ENCODE assay signal across 15 cellular contexts in genomic region chr15:74417230-74417629, GRCh38. TPM values are rescaled to one million over a fixed set of nuclear protein-coding genes. Genes with fewer than 3 reads are reported as not detected.
DNase-seq lines count a peak whose midpoint lies in the region; ATAC-seq, FAIRE-seq and TF ChIP-seq lines count a peak whose summit lies in the region.
"Had no signal": no experiment of that assay in that cellular context is flagged by ENCODE, and none has a peak within 500 bp of the region (broad histone marks: within the 10 kb centered on the region; RNA-seq: fewer than 3 reads in every experiment).

No MANE protein-coding gene starts in this region.

- H3K27me3 ChIP-seq in HepG2 (ENCODE audit: control insufficient read depth in 1 of 2, insufficient read depth in 2 of 2, low read length in 2 of 2) = no peaks in the 10 kb centered on the region
- H3K27me3 ChIP-seq: esophagus muscularis mucosa had no signal

- DNase-seq in RKO (ENCODE audit: low spot score) = peak; percentile 93
- DNase-seq in fibroblast of the conjunctiva (ENCODE audit: low read depth) = peak; percentile 27
- DNase-seq in stimulated activated naive B cell treated with anti-CD40 and anti-IgM and Interleukin-4, amounts not matched to agents 10 μg/mL and 1 μg/mL and 100 μg/mL, for 72 hours = no peak
- no peak for DNase-seq in HepG2 (ENCODE audit: low spot score)
- DNase-seq in natural killer cell = no peak
- DNase-seq: DND-41; NCI-H1105; NCI-H526 treated with DMSO at 0.1 percent for 48 hours; SHP77 treated with DMSO at 0.1 percent for 48 hours; stimulated activated naive CD4-positive, alpha-beta T cell treated with Interleukin-2 at 50 U/mL for 16 hours had no signal

- CTCF ChIA-PET in HepG2 (lab: Yijun Ruan, JAX; ENCODE audit: low intra/inter-chr PET ratio, low total read pairs) = no interaction called here

- no peak overlapping the region for H3K9ac ChIP-seq in HepG2 (ENCODE audit: insufficient read depth, low read depth, low read length)

- TF ChIP-seq CTCF in HepG2 (CRISPR knock-in tag; IDR thresholded peaks at IDR 0.05) (no peak), natural killer cell (IDR thresholded peaks at IDR 0.05) (no peak)

- H3K27ac Mint-ChIP-seq in stimulated activated naive B cell treated with anti-CD40 and anti-IgM and Interleukin-4, amounts not matched to agents 10 μg/mL and 1 μg/mL and 100 μg/mL, for 72 hours = peak overlapping the region; percentile 87
- H3K27ac Mint-ChIP-seq in natural killer cell = no peak overlapping the region
- H3K27ac Mint-ChIP-seq: WTC11 had no signal

- peaks cover 26 to 58% of the 10 kb centered on the region in 2 experiments for H3K36me3 ChIP-seq in HepG2 (replicated peaks in 1 of 2; ENCODE audit: control insufficient read depth in 1 of 2, insufficient read depth in 2 of 2, low read length in 2 of 2)

- POLR2A ChIA-PET in HepG2 (lab: Yijun Ruan, JAX) = no interaction called here

- H3K79me2 ChIP-seq in HepG2 (ENCODE audit: insufficient read depth, low read length) = peaks cover 34% of the 10 kb centered on the region

- H3K36me3 Mint-ChIP-seq in stimulated activated naive B cell treated with anti-CD40 and anti-IgM and Interleukin-4, amounts not matched to agents 10 μg/mL and 1 μg/mL and 100 μg/mL, for 72 hours = peaks cover 92 to 94% of the 10 kb centered on the region in 2 donors
- H3K36me3 Mint-ChIP-seq in natural killer cell = no peaks in the 10 kb centered on the region

- peaks cover 42% of the 10 kb centered on the region for H3K4me1 ChIP-seq in HepG2 (ENCODE audit: insufficient read depth, low read length)

- peak; percentile 6 for TF ChIP-seq POLR2A in GM19193 (IDR thresholded peaks at IDR 0.05; ENCODE audit: extremely low read depth, insufficient read depth, insufficient read length)
- no peak for TF ChIP-seq POLR2A in HepG2 (IDR thresholded peaks at IDR 0.05; ENCODE audit: insufficient read depth in 1 of 2, low read depth in 2 of 2, low read length in 2 of 2)

- no peak overlapping the region for H2AFZ ChIP-seq in HepG2 (ENCODE audit: low read length)

- no peaks in the 10 kb centered on the region for H3K9me3 Mint-ChIP-seq in stimulated activated naive B cell treated with anti-CD40 and anti-IgM and Interleukin-4, amounts not matched to agents 10 μg/mL and 1 μg/mL and 100 μg/mL, for 72 hours
- H3K9me3 Mint-ChIP-seq in natural killer cell = no peaks in the 10 kb centered on the region
- H3K9me3 Mint-ChIP-seq: WTC11 had no signal

- TF ChIP-seq EP300 in HepG2 (IDR thresholded peaks at IDR 0.05; ENCODE audit: low read depth in 2 of 2, low read length in 2 of 2) (no peak), HepG2 (CRISPR knock-in tag; IDR thresholded peaks at IDR 0.05; ENCODE audit: borderline replicate concordance) (no peak)

- H4K20me1 ChIP-seq in HepG2 (ENCODE audit: insufficient read depth, low read length) = no peaks in the 10 kb centered on the region

- no peak overlapping the region for H3K27ac ChIP-seq in HepG2 (ENCODE audit: extremely low read length, insufficient read depth, low read length)
- H3K27ac ChIP-seq: esophagus muscularis mucosa had no signal

- no TSS peak for BruUV-seq in HepG2 (replicated peaks; lab: Mats Ljungman, UMichigan)

- ATAC-seq in stimulated activated naive B cell treated with anti-CD40 and anti-IgM and Interleukin-4, amounts not matched to agents 10 μg/mL and 1 μg/mL and 100 μg/mL, for 72 hours (replicated peaks) = no peak
- no peak for ATAC-seq in HepG2
- ATAC-seq in HG02763 (IDR thresholded peaks at IDR 0.05; ENCODE audit: unreplicated experiment) = no peak
- no peak for ATAC-seq in natural killer cell
- ATAC-seq: WTC11 had no signal

- H3K4me2 ChIP-seq in HepG2 (ENCODE audit: low read depth, low read length) = no peak overlapping the region

- no peaks in the 10 kb centered on the region for H3K27me3 Mint-ChIP-seq in stimulated activated naive B cell treated with anti-CD40 and anti-IgM and Interleukin-4, amounts not matched to agents 10 μg/mL and 1 μg/mL and 100 μg/mL, for 72 hours
- H3K27me3 Mint-ChIP-seq in natural killer cell (ENCODE audit: low read depth in 2 of 2) = no peaks in the 10 kb centered on the region

- in situ Hi-C loops in HepG2 (cut with HindIII; ENCODE audit: extremely low pct_ligation_motif_present, low pct_unique_long_range_greater_than_20kb) = no loop called here

- peak overlapping the region; percentile 36 to 56 for H3K4me3 Mint-ChIP-seq in stimulated activated naive B cell treated with anti-CD40 and anti-IgM and Interleukin-4, amounts not matched to agents 10 μg/mL and 1 μg/mL and 100 μg/mL, for 72 hours
- no peak overlapping the region for H3K4me3 Mint-ChIP-seq in natural killer cell
- H3K4me3 Mint-ChIP-seq: WTC11 had no signal

- peaks cover 82 to 100% of the 10 kb centered on the region in 2 donors for H3K4me1 Mint-ChIP-seq in stimulated activated naive B cell treated with anti-CD40 and anti-IgM and Interleukin-4, amounts not matched to agents 10 μg/mL and 1 μg/mL and 100 μg/mL, for 72 hours
- H3K4me1 Mint-ChIP-seq in natural killer cell = peaks cover 14 to 36% of the 10 kb centered on the region in 2 donors

- no peak for FAIRE-seq in HepG2 (lab: Jason Lieb, UNC)

- intact Hi-C loops in HepG2 (cut with micrococcal nuclease; ENCODE audit: unreplicated experiment) = no loop called here
- intact Hi-C loops in natural killer cell (cut with micrococcal nuclease) = no loop called here

- no peak for TF ChIP-seq RAD21 in HepG2 (CRISPR knock-in tag; IDR thresholded peaks at IDR 0.05)

- no peaks in the 10 kb centered on the region for H3K9me3 ChIP-seq in HepG2 (ENCODE audit: low read length)
- H3K9me3 ChIP-seq: esophagus muscularis mucosa had no signal

- 88% methylated on average over 8 of the region's 13 CpGs for WGBS in HepG2 (ENCODE audit: low lambda C conversion rate)

- H3K4me3 ChIP-seq in HepG2 (replicated peaks in 1 of 3; ENCODE audit: insufficient read depth in 1 of 3, low read depth in 2 of 3, low read length in 3 of 3) = no peak overlapping the region
- H3K4me3 ChIP-seq: esophagus muscularis mucosa had no signal

RNA-seq across cellular contexts. Expression of gene SEMA7A, which starts 16.5 kb away (rescaled TPM):
- total RNA-seq in HepG2 (2016; rRNA removed; fragmentation: Illumina TruSeq; extraction: Trizol) = 7.1 and 15.8 TPM in 2 replicates
- 6.7 and 6.9 TPM in 2 replicates for total RNA-seq in HepG2 (2016; cell fraction: cytosol; rRNA removed; fragmentation: Illumina TruSeq; extraction: Trizol; ENCODE audit: low read depth)
- 5.8 and 16.8 TPM in 2 replicates for total RNA-seq in HepG2 (2016; cell fraction: insoluble cytoplasmic fraction; rRNA removed; fragmentation: Illumina TruSeq; extraction: Trizol)
- 6.1 and 7.5 TPM in 2 replicates for total RNA-seq in HepG2 (2016; cell fraction: membrane; rRNA removed; fragmentation: Illumina TruSeq; extraction: Trizol)
- 18.1 and 21.2 TPM in 2 replicates for total RNA-seq in HepG2 (2016; cell fraction: nucleus; rRNA removed; fragmentation: Illumina TruSeq; extraction: Trizol)
- 9.0 and 11.3 TPM in 2 replicates for polyA plus RNA-seq in HepG2 (2011; rRNA removed)
- polyA plus RNA-seq in HepG2 (2011; cell fraction: cytosol; rRNA removed) = 9.5 and 11.5 TPM in 2 replicates
- 27.8 and 40.2 TPM in 2 replicates for polyA plus RNA-seq in HepG2 (2011; cell fraction: nucleus; rRNA removed)
- 6.1 and 9.1 TPM in 2 replicates for polyA plus RNA-seq in HepG2 (2012)
- polyA plus RNA-seq in HepG2 (2016; cell fraction: cytosol; fragmentation: Illumina TruSeq; extraction: Trizol; ENCODE audit: low read depth) = 0.77 and 0.90 TPM in 2 replicates
- 3.7 and 5.2 TPM in 2 replicates for polyA plus RNA-seq in HepG2 (2016; cell fraction: insoluble cytoplasmic fraction; fragmentation: Illumina TruSeq; extraction: Trizol; ENCODE audit: low read depth)
- 2.0 and 2.2 TPM in 2 replicates for polyA plus RNA-seq in HepG2 (2016; cell fraction: membrane; fragmentation: Illumina TruSeq; extraction: Trizol; ENCODE audit: low read depth)
- 40.2 and 42.1 TPM in 2 replicates for polyA plus RNA-seq in HepG2 (2016; cell fraction: nucleus; fragmentation: Illumina TruSeq; extraction: Trizol; ENCODE audit: insufficient read depth, low read depth)
- polyA minus RNA-seq in HepG2 (2011; rRNA and poly(A)+ RNA removed; ENCODE audit: low replicate concordance) = 1.2 and 27.6 TPM in 2 replicates
- polyA minus RNA-seq in HepG2 (2011; cell fraction: cytosol; rRNA and poly(A)+ RNA removed) = 8.8 and 9.2 TPM in 2 replicates
- 13.6 and 14.7 TPM in 2 replicates for polyA minus RNA-seq in HepG2 (2011; cell fraction: nucleus; rRNA and poly(A)+ RNA removed)
- total RNA-seq in natural killer cell = 10 to 100 TPM in 1 of 3 donors, 1 to 10 TPM in 2; 4.7 to 46.2 (median 9.0) TPM

RNA-seq across cellular contexts. Expression of gene UBL7, which starts 43.7 kb away (rescaled TPM):
- total RNA-seq in HepG2 (2016; rRNA removed; fragmentation: Illumina TruSeq; extraction: Trizol) (55.0 and 63.2 TPM in 2 replicates), natural killer cell (10 to 100 TPM; 25.1 to 38.7 (median 29.0) TPM)
- 40.0 and 66.0 TPM in 2 replicates for total RNA-seq in HepG2 (2016; cell fraction: cytosol; rRNA removed; fragmentation: Illumina TruSeq; extraction: Trizol; ENCODE audit: low read depth)
- total RNA-seq in HepG2 (2016; cell fraction: insoluble cytoplasmic fraction; rRNA removed; fragmentation: Illumina TruSeq; extraction: Trizol) = 52.3 and 63.7 TPM in 2 replicates
- 56.6 and 72.2 TPM in 2 replicates for total RNA-seq in HepG2 (2016; cell fraction: membrane; rRNA removed; fragmentation: Illumina TruSeq; extraction: Trizol)
- 14.7 and 21.3 TPM in 2 replicates for total RNA-seq in HepG2 (2016; cell fraction: nucleus; rRNA removed; fragmentation: Illumina TruSeq; extraction: Trizol)
- 63.5 and 65.3 TPM in 2 replicates for polyA plus RNA-seq in HepG2 (2011; rRNA removed)
- polyA plus RNA-seq in HepG2 (2011; cell fraction: cytosol; rRNA removed) = 57.8 and 86.0 TPM in 2 replicates
- polyA plus RNA-seq in HepG2 (2011; cell fraction: nucleus; rRNA removed) = 25.5 and 27.0 TPM in 2 replicates
- polyA plus RNA-seq in HepG2 (2012) = 38.1 and 49.1 TPM in 2 replicates
- 60.3 and 88.5 TPM in 2 replicates for polyA plus RNA-seq in HepG2 (2016; cell fraction: cytosol; fragmentation: Illumina TruSeq; extraction: Trizol; ENCODE audit: low read depth)
- 70.2 and 77.9 TPM in 2 replicates for polyA plus RNA-seq in HepG2 (2016; cell fraction: insoluble cytoplasmic fraction; fragmentation: Illumina TruSeq; extraction: Trizol; ENCODE audit: low read depth)
- polyA plus RNA-seq in HepG2 (2016; cell fraction: membrane; fragmentation: Illumina TruSeq; extraction: Trizol; ENCODE audit: low read depth) = 79.8 and 95.5 TPM in 2 replicates
- 32.2 and 35.3 TPM in 2 replicates for polyA plus RNA-seq in HepG2 (2016; cell fraction: nucleus; fragmentation: Illumina TruSeq; extraction: Trizol; ENCODE audit: insufficient read depth, low read depth)
- 109 and 162 TPM in 2 replicates for polyA minus RNA-seq in HepG2 (2011; rRNA and poly(A)+ RNA removed; ENCODE audit: low replicate concordance)
- 22.8 and 25.9 TPM in 2 replicates for polyA minus RNA-seq in HepG2 (2011; cell fraction: cytosol; rRNA and poly(A)+ RNA removed)
- 11.3 and 16.4 TPM in 2 replicates for polyA minus RNA-seq in HepG2 (2011; cell fraction: nucleus; rRNA and poly(A)+ RNA removed)

RNA-seq across cellular contexts. Expression of gene CYP11A1, which starts 49.8 kb away (rescaled TPM):
- total RNA-seq in HepG2 (2016; rRNA removed; fragmentation: Illumina TruSeq; extraction: Trizol) = 0.66 and 0.86 TPM in 2 replicates
- total RNA-seq in HepG2 (2016; cell fraction: cytosol; rRNA removed; fragmentation: Illumina TruSeq; extraction: Trizol; ENCODE audit: low read depth) = 0.30 and 0.62 TPM in 2 replicates
- total RNA-seq in HepG2 (2016; cell fraction: insoluble cytoplasmic fraction; rRNA removed; fragmentation: Illumina TruSeq; extraction: Trizol) = 0.43 and 0.71 TPM in 2 replicates
- 0.65 and 0.74 TPM in 2 replicates for total RNA-seq in HepG2 (2016; cell fraction: membrane; rRNA removed; fragmentation: Illumina TruSeq; extraction: Trizol)
- 0.40 and 0.66 TPM in 2 replicates for total RNA-seq in HepG2 (2016; cell fraction: nucleus; rRNA removed; fragmentation: Illumina TruSeq; extraction: Trizol)
- polyA plus RNA-seq in HepG2 (2011; rRNA removed) = 0.92 and 1.4 TPM in 2 replicates
- polyA plus RNA-seq in HepG2 (2011; cell fraction: cytosol; rRNA removed) = 0.98 and 1.0 TPM in 2 replicates
- 1.5 and 1.8 TPM in 2 replicates for polyA plus RNA-seq in HepG2 (2011; cell fraction: nucleus; rRNA removed)
- 0.54 and 0.73 TPM in 2 replicates for polyA plus RNA-seq in HepG2 (2012)
- polyA plus RNA-seq in HepG2 (2016; cell fraction: cytosol; fragmentation: Illumina TruSeq; extraction: Trizol; ENCODE audit: low read depth) = 0.26 and 0.61 TPM in 2 replicates
- polyA plus RNA-seq in HepG2 (2016; cell fraction: insoluble cytoplasmic fraction; fragmentation: Illumina TruSeq; extraction: Trizol; ENCODE audit: low read depth) = 0.66 and 0.83 TPM in 2 replicates
- polyA plus RNA-seq in HepG2 (2016; cell fraction: membrane; fragmentation: Illumina TruSeq; extraction: Trizol; ENCODE audit: low read depth) = 0.36 and 0.45 TPM in 2 replicates
- 0.64 and 0.93 TPM in 2 replicates for polyA plus RNA-seq in HepG2 (2016; cell fraction: nucleus; fragmentation: Illumina TruSeq; extraction: Trizol; ENCODE audit: insufficient read depth, low read depth)
- polyA minus RNA-seq in HepG2 (2011; rRNA and poly(A)+ RNA removed; ENCODE audit: low replicate concordance) = 1.6 and 8.2 TPM in 2 replicates
- 0.99 TPM in 1 of 2 replicates, not detected in the other for polyA minus RNA-seq in HepG2 (2011; cell fraction: cytosol; rRNA and poly(A)+ RNA removed)
- polyA minus RNA-seq in HepG2 (2011; cell fraction: nucleus; rRNA and poly(A)+ RNA removed) = 0.39 and 0.87 TPM in 2 replicates
- 1 to 10 TPM in 1 of 3 donors, not detected in 2; 5.1 TPM for total RNA-seq in natural killer cell
- total RNA-seq: bronchial epithelial cell had no signal

Comparison
In these comparisons a context has a peak if more than half of its experiments do, and no peak if none do; other contexts are left out.
1. DNase-seq: peak in RKO (single experiment) and fibroblast of the conjunctiva (single experiment); none in stimulated activated naive B cell treated with anti-CD40 and anti-IgM and Interleukin-4, amounts not matched to agents 10 μg/mL and 1 μg/mL and 100 μg/mL, for 72 hours (single experiment), HepG2 (single experiment) and natural killer cell (single experiment).